23 cellular contexts compared by ENCODE assay signal in the genomic region with DNA sequence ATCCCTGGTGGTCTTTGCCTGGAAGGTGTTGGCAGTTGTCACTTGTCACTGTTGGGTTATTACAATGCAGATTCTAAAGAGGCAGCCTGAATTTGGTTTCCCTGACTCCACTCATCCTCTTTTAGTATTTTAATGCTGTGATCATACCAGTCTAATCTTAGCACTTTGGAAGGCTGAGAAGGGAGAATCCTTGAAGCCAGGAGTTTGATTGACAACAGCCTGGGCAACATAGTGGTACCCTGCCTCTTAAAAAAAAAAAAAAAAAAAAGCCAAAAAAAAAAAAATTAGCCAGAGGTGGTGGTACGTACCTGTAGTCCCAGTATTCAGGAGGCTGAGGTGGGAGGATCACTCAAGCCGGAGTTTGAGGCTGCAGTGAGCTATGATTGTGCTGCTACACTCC. TPM values are rescaled to one million over a fixed set of nuclear protein-coding genes. Genes with fewer than 3 reads are reported as not detected.
"Had no signal": no experiment of that assay in that cellular context is flagged by ENCODE, and none has a peak within 500 bp of the region (broad histone marks: within the 10 kb centered on the region; RNA-seq: fewer than 3 reads in every experiment).

No MANE protein-coding gene starts in this region.

- H3K27ac ChIP-seq: lower lobe of right lung, neural progenitor cell, neutrophil, parathyroid adenoma, skin epidermis, tibial nerve had no signal

- H3K79me2 ChIP-seq: parathyroid adenoma had no signal

- ATAC-seq: left colon; left lung; lower lobe of right lung; natural killer cell; stimulated activated effector memory CD8-positive, alpha-beta T cell treated with anti-CD3 and anti-CD28 coated beads, Interleukin-12 subunit alpha, Interleukin-12 subunit beta, amount 100 ng/mL, for 72 hours had no signal

- H3K4me3 ChIP-seq: left lung, lower lobe of right lung, neural progenitor cell, right lobe of liver, skin epidermis, tibial nerve, uterus had no signal

- DNase-seq: hippocampal formation; kidney glomerular epithelial cell; left colon; left lung; lower lobe of right lung; mammary epithelial cell; mesenchymal stem cell; naive B cell; natural killer cell; nephron progenitor cell; occipital lobe; retina; right lobe of liver; stimulated activated CD4-positive, alpha-beta T cell treated with anti-CD3 and anti-CD28 coated beads, Interleukin-4, amount 100 ng/mL, for 24 hours; stimulated activated naive CD4-positive, alpha-beta T cell; substantia nigra; uterus had no signal

- H3K9ac ChIP-seq: neural progenitor cell, parathyroid adenoma had no signal

- H3K36me3 ChIP-seq: left lung, lower lobe of right lung, neural progenitor cell, neutrophil, right lobe of liver, tibial nerve, uterus had no signal

- H3K27me3 ChIP-seq: left lung, right lobe of liver, uterus had no signal

- H2AFZ ChIP-seq: neural progenitor cell, parathyroid adenoma had no signal

- H3K9me3 ChIP-seq: left lung, lower lobe of right lung, neutrophil, right lobe of liver, tibial nerve, uterus had no signal

- H3K4me2 ChIP-seq: neural progenitor cell had no signal

- H3K4me1 ChIP-seq: lower lobe of right lung, neural progenitor cell, parathyroid adenoma, tibial nerve, uterus had no signal

RNA-seq across cellular contexts. Expression of gene GIPC2, which starts 7.7 kb away (rescaled TPM):
- total RNA-seq: natural killer cell had no signal
- polyA plus RNA-seq: mammary epithelial cell had no signal
